ENCODE assay signal across 19 cellular contexts in genomic region chr7:74725840-74726239, GRCh38. TPM values are rescaled to one million over a fixed set of nuclear protein-coding genes. Genes with fewer than 3 reads are reported as not detected.
"Had no signal": no experiment of that assay in that cellular context is flagged by ENCODE, and none has a peak within 500 bp of the region (broad histone marks: within the 10 kb centered on the region; RNA-seq: fewer than 3 reads in every experiment).

No MANE protein-coding gene starts in this region.

- H3K27me3 ChIP-seq: ascending aorta, esophagus muscularis mucosa, heart right ventricle, right atrium auricular region, tibial nerve had no signal

- H3K27ac ChIP-seq: ascending aorta had no signal

- H3K4me3 ChIP-seq: ascending aorta, esophagus muscularis mucosa, heart right ventricle, right atrium auricular region, tibial nerve had no signal

- ATAC-seq: heart right ventricle; stimulated activated naive CD8-positive, alpha-beta T cell treated with anti-CD3 and anti-CD28 coated beads, Interleukin-15, Interleukin-2, amounts not matched to agents 100 U/mL and 50 U/mL, for 24 hours had no signal

- H3K9me3 Mint-ChIP-seq: activated naive CD4-positive, alpha-beta T cell treated with anti-CD3 and anti-CD28 coated beads for 36 hours; nephron had no signal

- DNase-seq: activated CD4-positive, alpha-beta T cell treated with anti-CD3 and anti-CD28 coated beads, Interleukin-2, amount 50 U/mL, for 1 hour; activated CD4-positive, CD25-positive, alpha-beta regulatory T cell treated with anti-CD3 and anti-CD28 coated beads, Interleukin-2, amount 50 U/mL, for 72 hours; activated naive CD4-positive, alpha-beta T cell treated with anti-CD3 and anti-CD28 coated beads for 36 hours; cerebellar nuclear complex; effector CD4-positive, alpha-beta T cell; heart right ventricle; mesendoderm; nucleus accumbens; stimulated activated CD4-positive, alpha-beta T cell treated with anti-CD3 and anti-CD28 coated beads, Interleukin-2, amount 100 ng/mL, for 24 hours; stimulated activated naive CD8-positive, alpha-beta T cell treated with anti-CD3 and anti-CD28 coated beads, Interleukin-15, Interleukin-2, amounts not matched to agents 100 U/mL and 50 U/mL, for 24 hours; substantia nigra; T-helper 1 cell; T1000 had no signal

- H3K4me1 ChIP-seq: ascending aorta had no signal

- H3K27ac Mint-ChIP-seq: activated naive CD4-positive, alpha-beta T cell treated with anti-CD3 and anti-CD28 coated beads for 36 hours had no signal

- H3K9me3 ChIP-seq: ascending aorta, esophagus muscularis mucosa, heart right ventricle, right atrium auricular region, tibial nerve had no signal

- H3K4me3 Mint-ChIP-seq: activated naive CD4-positive, alpha-beta T cell treated with anti-CD3 and anti-CD28 coated beads for 36 hours; nephron had no signal

RNA-seq across cellular contexts. Expression of gene NCF1, which starts 48.0 kb away (rescaled TPM):
- total RNA-seq: endothelial cell of umbilical vein had no signal
- polyA plus RNA-seq: endothelial cell of umbilical vein had no signal
